ENCODE assay signal across 1 cellular context in the genomic region with DNA sequence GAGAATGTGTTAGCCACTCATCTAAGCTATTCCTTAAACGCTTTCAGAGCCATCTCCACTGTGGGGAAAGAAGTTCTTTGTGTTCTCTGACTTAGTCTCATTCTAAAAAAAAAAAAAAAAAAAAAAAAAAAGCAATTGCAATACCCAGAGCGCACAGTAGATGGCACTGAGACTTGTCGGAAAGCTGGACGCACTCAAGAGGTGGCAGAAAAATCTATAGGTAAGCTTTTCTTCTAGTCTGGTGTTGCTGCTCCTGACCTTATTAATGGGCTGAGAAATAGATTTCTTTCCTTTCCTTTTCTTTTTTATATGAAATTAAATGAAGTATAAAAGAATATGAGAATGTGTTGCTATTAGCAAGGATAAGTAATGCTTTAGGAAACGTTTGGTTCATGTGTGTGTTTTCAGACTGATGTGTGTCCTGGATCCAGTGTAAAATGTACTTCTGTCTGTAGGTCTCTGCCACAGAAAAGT.
TF ChIP-seq lines count a peak whose summit lies in the region.

No MANE protein-coding gene starts in this region.

TF ChIP-seq in GM23338, 12 proteins besides CTCF, POLR2A, EP300 and RAD21 (continued from another document):
- TF ChIP-seq, protein P1, sequence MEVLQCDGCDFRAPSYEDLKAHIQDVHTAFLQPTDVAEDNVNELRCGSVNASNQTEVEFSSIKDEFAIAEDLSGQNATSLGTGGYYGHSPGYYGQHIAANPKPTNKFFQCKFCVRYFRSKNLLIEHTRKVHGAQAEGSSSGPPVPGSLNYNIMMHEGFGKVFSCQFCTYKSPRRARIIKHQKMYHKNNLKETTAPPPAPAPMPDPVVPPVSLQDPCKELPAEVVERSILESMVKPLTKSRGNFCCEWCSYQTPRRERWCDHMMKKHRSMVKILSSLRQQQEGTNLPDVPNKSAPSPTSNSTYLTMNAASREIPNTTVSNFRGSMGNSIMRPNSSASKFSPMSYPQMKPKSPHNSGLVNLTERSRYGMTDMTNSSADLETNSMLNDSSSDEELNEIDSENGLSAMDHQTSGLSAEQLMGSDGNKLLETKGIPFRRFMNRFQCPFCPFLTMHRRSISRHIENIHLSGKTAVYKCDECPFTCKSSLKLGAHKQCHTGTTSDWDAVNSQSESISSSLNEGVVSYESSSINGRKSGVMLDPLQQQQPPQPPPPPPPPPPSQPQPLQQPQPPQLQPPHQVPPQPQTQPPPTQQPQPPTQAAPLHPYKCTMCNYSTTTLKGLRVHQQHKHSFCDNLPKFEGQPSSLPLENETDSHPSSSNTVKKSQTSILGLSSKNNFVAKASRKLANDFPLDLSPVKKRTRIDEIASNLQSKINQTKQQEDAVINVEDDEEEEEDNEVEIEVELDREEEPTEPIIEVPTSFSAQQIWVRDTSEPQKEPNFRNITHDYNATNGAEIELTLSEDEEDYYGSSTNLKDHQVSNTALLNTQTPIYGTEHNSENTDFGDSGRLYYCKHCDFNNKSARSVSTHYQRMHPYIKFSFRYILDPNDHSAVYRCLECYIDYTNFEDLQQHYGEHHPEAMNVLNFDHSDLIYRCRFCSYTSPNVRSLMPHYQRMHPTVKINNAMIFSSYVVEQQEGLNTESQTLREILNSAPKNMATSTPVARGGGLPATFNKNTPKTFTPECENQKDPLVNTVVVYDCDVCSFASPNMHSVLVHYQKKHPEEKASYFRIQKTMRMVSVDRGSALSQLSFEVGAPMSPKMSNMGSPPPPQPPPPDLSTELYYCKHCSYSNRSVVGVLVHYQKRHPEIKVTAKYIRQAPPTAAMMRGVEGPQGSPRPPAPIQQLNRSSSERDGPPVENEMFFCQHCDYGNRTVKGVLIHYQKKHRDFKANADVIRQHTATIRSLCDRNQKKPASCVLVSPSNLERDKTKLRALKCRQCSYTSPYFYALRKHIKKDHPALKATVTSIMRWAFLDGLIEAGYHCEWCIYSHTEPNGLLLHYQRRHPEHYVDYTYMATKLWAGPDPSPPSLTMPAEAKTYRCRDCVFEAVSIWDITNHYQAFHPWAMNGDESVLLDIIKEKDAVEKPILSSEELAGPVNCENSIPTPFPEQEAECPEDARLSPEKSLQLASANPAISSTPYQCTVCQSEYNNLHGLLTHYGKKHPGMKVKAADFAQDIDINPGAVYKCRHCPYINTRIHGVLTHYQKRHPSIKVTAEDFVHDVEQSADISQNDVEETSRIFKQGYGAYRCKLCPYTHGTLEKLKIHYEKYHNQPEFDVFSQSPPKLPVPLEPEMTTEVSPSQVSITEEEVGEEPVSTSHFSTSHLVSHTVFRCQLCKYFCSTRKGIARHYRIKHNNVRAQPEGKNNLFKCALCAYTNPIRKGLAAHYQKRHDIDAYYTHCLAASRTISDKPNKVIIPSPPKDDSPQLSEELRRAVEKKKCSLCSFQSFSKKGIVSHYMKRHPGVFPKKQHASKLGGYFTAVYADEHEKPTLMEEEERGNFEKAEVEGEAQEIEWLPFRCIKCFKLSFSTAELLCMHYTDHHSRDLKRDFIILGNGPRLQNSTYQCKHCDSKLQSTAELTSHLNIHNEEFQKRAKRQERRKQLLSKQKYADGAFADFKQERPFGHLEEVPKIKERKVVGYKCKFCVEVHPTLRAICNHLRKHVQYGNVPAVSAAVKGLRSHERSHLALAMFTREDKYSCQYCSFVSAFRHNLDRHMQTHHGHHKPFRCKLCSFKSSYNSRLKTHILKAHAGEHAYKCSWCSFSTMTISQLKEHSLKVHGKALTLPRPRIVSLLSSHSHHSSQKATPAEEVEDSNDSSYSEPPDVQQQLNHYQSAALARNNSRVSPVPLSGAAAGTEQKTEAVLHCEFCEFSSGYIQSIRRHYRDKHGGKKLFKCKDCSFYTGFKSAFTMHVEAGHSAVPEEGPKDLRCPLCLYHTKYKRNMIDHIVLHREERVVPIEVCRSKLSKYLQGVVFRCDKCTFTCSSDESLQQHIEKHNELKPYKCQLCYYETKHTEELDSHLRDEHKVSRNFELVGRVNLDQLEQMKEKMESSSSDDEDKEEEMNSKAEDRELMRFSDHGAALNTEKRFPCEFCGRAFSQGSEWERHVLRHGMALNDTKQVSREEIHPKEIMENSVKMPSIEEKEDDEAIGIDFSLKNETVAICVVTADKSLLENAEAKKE (CRISPR knock-in tag; IDR thresholded peaks at IDR 0.05): no peak
- TF ChIP-seq CREB1 (CRISPR knock-in tag; IDR thresholded peaks at IDR 0.05; ENCODE audit: low read depth): no peak
- no peak for TF ChIP-seq JUNB (IDR thresholded peaks at IDR 0.05; ENCODE audit: unreplicated experiment)
- no peak for TF ChIP-seq ZNF331 (CRISPR knock-in tag; IDR thresholded peaks at IDR 0.05; ENCODE audit: low read depth)
- TF ChIP-seq, protein P2, sequence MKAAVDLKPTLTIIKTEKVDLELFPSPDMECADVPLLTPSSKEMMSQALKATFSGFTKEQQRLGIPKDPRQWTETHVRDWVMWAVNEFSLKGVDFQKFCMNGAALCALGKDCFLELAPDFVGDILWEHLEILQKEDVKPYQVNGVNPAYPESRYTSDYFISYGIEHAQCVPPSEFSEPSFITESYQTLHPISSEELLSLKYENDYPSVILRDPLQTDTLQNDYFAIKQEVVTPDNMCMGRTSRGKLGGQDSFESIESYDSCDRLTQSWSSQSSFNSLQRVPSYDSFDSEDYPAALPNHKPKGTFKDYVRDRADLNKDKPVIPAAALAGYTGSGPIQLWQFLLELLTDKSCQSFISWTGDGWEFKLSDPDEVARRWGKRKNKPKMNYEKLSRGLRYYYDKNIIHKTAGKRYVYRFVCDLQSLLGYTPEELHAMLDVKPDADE (IDR thresholded peaks at IDR 0.05): no peak
- no peak for TF ChIP-seq EZH2phosphoT487 (IDR thresholded peaks at IDR 0.05; ENCODE audit: unreplicated experiment)
- TF ChIP-seq ZNF114 (CRISPR knock-in tag; IDR thresholded peaks at IDR 0.05): no peak
- no peak for TF ChIP-seq NANOG (IDR thresholded peaks at IDR 0.05; ENCODE audit: borderline replicate concordance)
- TF ChIP-seq, protein P3, sequence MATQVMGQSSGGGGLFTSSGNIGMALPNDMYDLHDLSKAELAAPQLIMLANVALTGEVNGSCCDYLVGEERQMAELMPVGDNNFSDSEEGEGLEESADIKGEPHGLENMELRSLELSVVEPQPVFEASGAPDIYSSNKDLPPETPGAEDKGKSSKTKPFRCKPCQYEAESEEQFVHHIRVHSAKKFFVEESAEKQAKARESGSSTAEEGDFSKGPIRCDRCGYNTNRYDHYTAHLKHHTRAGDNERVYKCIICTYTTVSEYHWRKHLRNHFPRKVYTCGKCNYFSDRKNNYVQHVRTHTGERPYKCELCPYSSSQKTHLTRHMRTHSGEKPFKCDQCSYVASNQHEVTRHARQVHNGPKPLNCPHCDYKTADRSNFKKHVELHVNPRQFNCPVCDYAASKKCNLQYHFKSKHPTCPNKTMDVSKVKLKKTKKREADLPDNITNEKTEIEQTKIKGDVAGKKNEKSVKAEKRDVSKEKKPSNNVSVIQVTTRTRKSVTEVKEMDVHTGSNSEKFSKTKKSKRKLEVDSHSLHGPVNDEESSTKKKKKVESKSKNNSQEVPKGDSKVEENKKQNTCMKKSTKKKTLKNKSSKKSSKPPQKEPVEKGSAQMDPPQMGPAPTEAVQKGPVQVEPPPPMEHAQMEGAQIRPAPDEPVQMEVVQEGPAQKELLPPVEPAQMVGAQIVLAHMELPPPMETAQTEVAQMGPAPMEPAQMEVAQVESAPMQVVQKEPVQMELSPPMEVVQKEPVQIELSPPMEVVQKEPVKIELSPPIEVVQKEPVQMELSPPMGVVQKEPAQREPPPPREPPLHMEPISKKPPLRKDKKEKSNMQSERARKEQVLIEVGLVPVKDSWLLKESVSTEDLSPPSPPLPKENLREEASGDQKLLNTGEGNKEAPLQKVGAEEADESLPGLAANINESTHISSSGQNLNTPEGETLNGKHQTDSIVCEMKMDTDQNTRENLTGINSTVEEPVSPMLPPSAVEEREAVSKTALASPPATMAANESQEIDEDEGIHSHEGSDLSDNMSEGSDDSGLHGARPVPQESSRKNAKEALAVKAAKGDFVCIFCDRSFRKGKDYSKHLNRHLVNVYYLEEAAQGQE (IDR thresholded peaks at IDR 0.05; ENCODE audit: unreplicated experiment): no peak
